1 cellular context compared by ENCODE assay signal in the genomic region with DNA sequence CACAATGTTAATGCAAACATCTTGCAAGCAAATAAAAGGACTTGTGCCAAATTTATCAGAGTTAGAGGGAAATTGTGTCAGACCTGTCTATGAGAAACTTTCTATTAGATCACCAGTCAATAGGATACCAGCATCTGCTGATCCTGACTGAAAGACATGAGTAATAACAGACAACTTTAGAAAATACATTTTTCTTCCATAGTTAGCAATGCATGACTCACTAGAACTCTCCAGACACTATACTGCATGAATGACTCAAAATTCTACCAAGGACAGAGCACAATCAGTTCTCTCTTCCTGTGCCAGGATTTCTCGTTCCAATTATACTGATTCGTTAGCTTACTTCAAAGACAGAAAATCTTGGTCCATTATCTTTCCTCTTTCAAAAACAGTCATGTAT.
A peak's percentile ranks its signal among the peaks of the same experiment; 100 is the strongest.
TF ChIP-seq lines count a peak whose summit lies in the region.

No MANE protein-coding gene starts in this region.

TF ChIP-seq in SK-N-SH, 30 proteins besides CTCF, POLR2A, EP300 and RAD21 (continued from another document):
- TF ChIP-seq IRF3 (IDR thresholded peaks at IDR 0.05; ENCODE audit: low read depth, low read length) (no peak), CHD2 (IDR thresholded peaks at IDR 0.05; ENCODE audit: low read length, partially characterized antibody) (no peak), POLR2AphosphoS5 (IDR thresholded peaks at IDR 0.05; ENCODE audit: low read depth, low read length) (peak; percentile 56; the same call in 1 of the 2 replicates), GABPA (IDR thresholded peaks at IDR 0.05; ENCODE audit: low read depth) (0 out of 2 replicates have a peak, but pooled peaks have one; percentile 8), NRF1 (IDR thresholded peaks at IDR 0.05; ENCODE audit: low read depth, low read length) (no peak), YY1 (IDR thresholded peaks at IDR 0.05; ENCODE audit: low read depth) (no peak)
